Comparison of ENCODE assay signal across 28 cellular contexts in the genomic region with DNA sequence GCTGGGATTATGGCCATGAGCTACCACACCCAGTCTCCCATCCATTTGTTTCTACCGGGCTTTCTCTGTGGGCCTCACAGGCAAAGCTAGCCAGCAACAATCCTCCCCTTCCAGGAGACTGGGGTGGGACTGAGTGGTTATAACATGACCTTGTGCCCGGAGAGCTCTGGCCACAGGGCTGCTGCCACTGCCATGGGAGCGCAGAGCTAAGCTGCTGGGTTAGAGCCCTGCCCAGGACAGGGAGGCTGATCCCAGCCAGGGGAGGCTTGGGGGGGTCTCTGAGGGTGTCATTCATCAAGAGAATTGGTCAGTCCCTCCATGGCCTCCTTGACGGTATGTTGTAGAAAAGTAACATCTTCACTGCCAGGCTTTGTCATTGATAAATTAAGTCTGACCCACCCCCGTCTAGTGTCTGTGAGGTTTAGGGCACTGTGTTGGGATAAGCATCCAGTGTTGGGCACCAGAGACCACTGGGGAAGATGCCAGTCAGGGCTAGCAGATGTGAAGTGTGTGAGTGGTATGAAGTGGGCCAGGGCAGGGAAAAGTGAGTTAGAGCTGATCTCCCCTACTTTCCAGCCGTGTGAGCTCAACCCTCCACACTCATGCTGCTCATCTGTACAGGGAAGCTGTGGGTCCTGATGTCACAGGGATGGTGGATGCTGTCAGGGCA.
A peak's percentile ranks its signal among the peaks of the same experiment; 100 is the strongest.
DNase-seq lines count a peak whose midpoint lies in the region; ATAC-seq and TF ChIP-seq lines count a peak whose summit lies in the region.
"Had no signal": no experiment of that assay in that cellular context is flagged by ENCODE, and none has a peak within 500 bp of the region (broad histone marks: within the 10 kb centered on the region; RNA-seq: fewer than 3 reads in every experiment).

No MANE protein-coding gene starts in this region.

- H3K4me3 ChIP-seq in neuronal stem cell (ENCODE audit: low read length in 2 of 2), result no peak overlapping the region
- H3K4me3 ChIP-seq: ascending aorta, gastrocnemius medialis, GM23338 had no signal

- in situ Hi-C loops in GM13977 (cut with MboI; ENCODE audit: low pct_unique_long_range_greater_than_20kb, low sequenced_read_pairs, unreplicated experiment), result no loop called here

- no peak overlapping the region for H4K8ac ChIP-seq in neuronal stem cell (ENCODE audit: low read depth, low read length)

- no peak overlapping the region for H2BK12ac ChIP-seq in neuronal stem cell (ENCODE audit: low read length)

- H3K79me1 ChIP-seq in neuronal stem cell (ENCODE audit: low read depth, low read length), result no peaks in the 10 kb centered on the region

- H2AFZ ChIP-seq in neuronal stem cell (ENCODE audit: low read length), result no peak overlapping the region
- H2AFZ ChIP-seq: GM23338 had no signal

- no peak for DNase-seq in activated CD4-positive, alpha-beta T cell treated with anti-CD3 and anti-CD28 coated beads, Interleukin-2, amount 10 ng/mL, durations not matched to agents 7 days and 5 days
- DNase-seq in activated CD4-positive, alpha-beta T cell treated with anti-CD3 and anti-CD28 coated beads, Interleukin-2, amount 50 U/mL, for 48 hours, result no peak
- peak; percentile 6 for DNase-seq in GM13977 (ENCODE audit: low spot score)
- DNase-seq in neuronal stem cell (ENCODE audit: low spot score), result no peak
- DNase-seq in activated T-cell treated with anti-CD3 and anti-CD28 coated beads, Interleukin-2, amount 50 U/mL, for 48 hours, result no peak
- DNase-seq: 8988T; activated CD4-positive, alpha-beta T cell treated with anti-CD3 and anti-CD28 coated beads, Interleukin-2, amount 50 U/mL, for 1 hour; activated CD8-positive, alpha-beta memory T cell treated with anti-CD3 and anti-CD28 coated beads, Interleukin-2, amount 50 U/mL, for 4 hours; caudate nucleus; gastrocnemius medialis; HFFc6; NCI-H1105 treated with DMSO at 0.1 percent for 48 hours; NCI-H1930; NCI-H526 treated with DMSO at 0.1 percent for 48 hours; stimulated activated naive CD4-positive, alpha-beta T cell; T1000; WERI-Rb-1 had no signal

- H3K4me1 ChIP-seq in neuronal stem cell (ENCODE audit: control insufficient read depth in 2 of 2, insufficient read depth in 1 of 2, low read depth in 1 of 2, low read length in 2 of 2), result no peaks in the 10 kb centered on the region
- H3K4me1 ChIP-seq: ascending aorta, gastrocnemius medialis had no signal

- H3K4me1 Mint-ChIP-seq in activated CD4-positive, alpha-beta T cell treated with anti-CD3 and anti-CD28 coated beads, Interleukin-2, amount 10 ng/mL, durations not matched to agents 7 days and 5 days, result peaks cover 42% of the 10 kb centered on the region
- H3K4me1 Mint-ChIP-seq: activated T-helper 17 cell treated with anti-CD3 and anti-CD28 coated beads, Interleukin-2, amount 50 U/mL, for 72 hours had no signal

- peak overlapping the region; percentile 26 for H3K9ac ChIP-seq in neuronal stem cell (ENCODE audit: low read depth, low read length, poor library complexity)

- no peaks in the 10 kb centered on the region for H3K36me3 Mint-ChIP-seq in activated CD4-positive, alpha-beta T cell treated with anti-CD3 and anti-CD28 coated beads, Interleukin-2, amount 10 ng/mL, durations not matched to agents 7 days and 5 days (ENCODE audit: low read depth)
- H3K36me3 Mint-ChIP-seq: activated naive CD4-positive, alpha-beta T cell treated with anti-CD3 and anti-CD28 coated beads, Interleukin-2, amount 50 U/mL, for 72 hours; CD8-positive, alpha-beta T cell; memory B cell had no signal

- H4K91ac ChIP-seq in neuronal stem cell (ENCODE audit: low read depth, low read length, poor library complexity), result no peak overlapping the region

- H2BK15ac ChIP-seq in neuronal stem cell (ENCODE audit: low read length), result no peak overlapping the region

- H3K9me3 ChIP-seq in KOPT-K1 (ENCODE audit: insufficient read depth, low read length, poor library complexity, severe bottlenecking) (no peaks in the 10 kb centered on the region), neuronal stem cell (replicated peaks in 1 of 2; ENCODE audit: control insufficient read depth in 2 of 2, insufficient read depth in 1 of 2, low read depth in 1 of 2, low read length in 2 of 2) (peaks cover 0 to 10% of the 10 kb centered on the region in 2 donors)
- H3K9me3 ChIP-seq: ascending aorta, gastrocnemius medialis, neutrophil had no signal

- H3K23ac ChIP-seq in neuronal stem cell (ENCODE audit: low read depth, low read length, poor library complexity), result no peak overlapping the region

- H3K4me3 Mint-ChIP-seq in activated CD4-positive, alpha-beta T cell treated with anti-CD3 and anti-CD28 coated beads, Interleukin-2, amount 10 ng/mL, durations not matched to agents 7 days and 5 days, result no peak overlapping the region
- H3K4me3 Mint-ChIP-seq: activated T-helper 17 cell treated with anti-CD3 and anti-CD28 coated beads, Interleukin-2, amount 50 U/mL, for 72 hours; CD8-positive, alpha-beta T cell; dendritic cell treated with granulocyte-macrophage colony-stimulating factor and Interleukin-4, amounts not matched to agents 40 ng/mL and 50 ng/mL, for 4 days; GM23338; HFFc6; memory B cell had no signal

- H2AK5ac ChIP-seq in neuronal stem cell (ENCODE audit: low read depth, low read length), result no peak overlapping the region

- TF ChIP-seq CTCF in GM13977 (IDR thresholded peaks at IDR 0.05; ENCODE audit: extremely low read depth, insufficient read depth, missing control alignments), result no peak

- POLR2A ChIA-PET in activated CD4-positive, alpha-beta T cell treated with anti-CD3 and anti-CD28 coated beads, Interleukin-2, amount 10 ng/mL, durations not matched to agents 7 days and 5 days (lab: Charles Lee), result no interaction called here

- no peaks in the 10 kb centered on the region for H3K9me3 Mint-ChIP-seq in activated CD4-positive, alpha-beta T cell treated with anti-CD3 and anti-CD28 coated beads, Interleukin-2, amount 10 ng/mL, durations not matched to agents 7 days and 5 days
- H3K9me3 Mint-ChIP-seq: activated naive CD4-positive, alpha-beta T cell treated with anti-CD3 and anti-CD28 coated beads, Interleukin-2, amount 50 U/mL, for 72 hours; activated T-helper 17 cell treated with anti-CD3 and anti-CD28 coated beads, Interleukin-2, amount 50 U/mL, for 72 hours; CD8-positive, alpha-beta T cell; dendritic cell treated with granulocyte-macrophage colony-stimulating factor and Interleukin-4, amounts not matched to agents 40 ng/mL and 50 ng/mL, for 4 days; HFFc6; memory B cell had no signal

- CTCF ChIA-PET in activated CD4-positive, alpha-beta T cell treated with anti-CD3 and anti-CD28 coated beads, Interleukin-2, amount 10 ng/mL, durations not matched to agents 7 days and 5 days (lab: Charles Lee), result interaction anchor here (0.6 kb wide), 1 partner anchor 231 kb away, joined by 3 read pairs; no protein-coding TSS in a partner anchor

- H3K27me3 ChIP-seq in neuronal stem cell (ENCODE audit: control insufficient read depth in 3 of 3, insufficient read depth in 3 of 3, low read depth in 1 of 3, low read length in 3 of 3), result no peaks in the 10 kb centered on the region
- H3K27me3 ChIP-seq: ascending aorta, gastrocnemius medialis, neutrophil had no signal

- H3K36me3 ChIP-seq in KOPT-K1 (ENCODE audit: insufficient read depth, low read length), result no peaks in the 10 kb centered on the region
- H3K36me3 ChIP-seq in neuronal stem cell (replicated peaks in 1 of 2; ENCODE audit: control insufficient read depth in 2 of 2, insufficient read depth in 2 of 2, low read length in 2 of 2), result no peaks in the 10 kb centered on the region
- H3K36me3 ChIP-seq: ascending aorta, gastrocnemius medialis, neutrophil, WERI-Rb-1 had no signal

- no peak overlapping the region for H3K4me2 ChIP-seq in neuronal stem cell (ENCODE audit: insufficient read depth, low read length, poor library complexity, severe bottlenecking)
- H3K4me2 ChIP-seq: GM23338 had no signal

- H3K14ac ChIP-seq in neuronal stem cell (ENCODE audit: low read length), result no peak overlapping the region

- no peak overlapping the region for H3K4ac ChIP-seq in neuronal stem cell (ENCODE audit: low read length)

- peaks cover 2% of the 10 kb centered on the region for H3K27me3 Mint-ChIP-seq in activated CD4-positive, alpha-beta T cell treated with anti-CD3 and anti-CD28 coated beads, Interleukin-2, amount 10 ng/mL, durations not matched to agents 7 days and 5 days
- H3K27me3 Mint-ChIP-seq: activated T-helper 17 cell treated with anti-CD3 and anti-CD28 coated beads, Interleukin-2, amount 50 U/mL, for 72 hours had no signal

- H3K18ac ChIP-seq in neuronal stem cell (ENCODE audit: low read length), result peak overlapping the region; percentile 58

- peak overlapping the region; percentile 78 for H3K27ac Mint-ChIP-seq in activated CD4-positive, alpha-beta T cell treated with anti-CD3 and anti-CD28 coated beads, Interleukin-2, amount 10 ng/mL, durations not matched to agents 7 days and 5 days
- H3K27ac Mint-ChIP-seq: activated naive CD4-positive, alpha-beta T cell treated with anti-CD3 and anti-CD28 coated beads, Interleukin-2, amount 50 U/mL, for 72 hours; activated T-helper 17 cell treated with anti-CD3 and anti-CD28 coated beads, Interleukin-2, amount 50 U/mL, for 72 hours; CD8-positive, alpha-beta T cell; dendritic cell treated with granulocyte-macrophage colony-stimulating factor and Interleukin-4, amounts not matched to agents 40 ng/mL and 50 ng/mL, for 4 days; GM23338; HFFc6; memory B cell had no signal

- H3K27ac ChIP-seq in KOPT-K1 (ENCODE audit: low read depth, low read length, poor library complexity, severe bottlenecking) (peak overlapping the region; percentile 93), neuronal stem cell (replicated peaks; ENCODE audit: low read length) (no peak overlapping the region)
- H3K27ac ChIP-seq: ascending aorta, gastrocnemius medialis, neutrophil, WERI-Rb-1 had no signal

- H2BK120ac ChIP-seq in neuronal stem cell (ENCODE audit: low read depth, low read length), result no peak overlapping the region

- ATAC-seq in HG03196 (IDR thresholded peaks at IDR 0.05; ENCODE audit: unreplicated experiment), result no peak
- no peak for ATAC-seq in GM18519 (IDR thresholded peaks at IDR 0.05; ENCODE audit: low FRiP score, unreplicated experiment)
- ATAC-seq: activated naive CD4-positive, alpha-beta T cell treated with anti-CD3 and anti-CD28 coated beads, Interleukin-2, amount 50 U/mL, for 72 hours; activated T-helper 17 cell treated with anti-CD3 and anti-CD28 coated beads, Interleukin-2, amount 50 U/mL, for 72 hours; CD8-positive, alpha-beta T cell; gastrocnemius medialis; GM23338 had no signal

- no CpG with 5 or more reads among the region's 6 CpGs for WGBS in neuronal stem cell (ENCODE audit: extremely low coverage in 2 of 2, insufficient read length in 2 of 2, insufficient replicate concordance in 1 of 2), 2 donors

- H2BK5ac ChIP-seq in neuronal stem cell (ENCODE audit: low read length), result no peak overlapping the region
